Comparison of ENCODE assay signal across 25 cellular contexts in genomic region chr2:185793532-185794073, GRCh38. TPM values are rescaled to one million over a fixed set of nuclear protein-coding genes. Genes with fewer than 3 reads are reported as not detected.
"Had no signal": no experiment of that assay in that cellular context is flagged by ENCODE, and none has a peak within 500 bp of the region (broad histone marks: within the 10 kb centered on the region; RNA-seq: fewer than 3 reads in every experiment).

No MANE protein-coding gene starts in this region.

- H3K4me3 ChIP-seq: coronary artery, esophagus muscularis mucosa, heart right ventricle, left lung, psoas muscle, sigmoid colon, skin epidermis, spleen, thoracic aorta, tibial nerve, upper lobe of left lung had no signal

- DNase-seq: dermis blood vessel endothelial cell; effector memory CD4-positive, alpha-beta T cell; foreskin keratinocyte; glutamatergic neuron; heart right ventricle; hippocampal formation; left cardiac atrium; left lung; mesendoderm; midbrain; naive thymus-derived CD4-positive, alpha-beta T cell; nucleus accumbens; psoas muscle; right cardiac atrium; sigmoid colon; spleen; stimulated activated CD4-positive, alpha-beta T cell treated with anti-CD3 and anti-CD28 coated beads, Interleukin-4, amount 100 ng/mL, for 4 hours; stimulated activated naive CD8-positive, alpha-beta T cell treated with anti-CD3 and anti-CD28 coated beads, Interleukin-15, Interleukin-2, amounts not matched to agents 100 U/mL and 50 U/mL, for 24 hours; substantia nigra; upper lobe of left lung had no signal

- H3K27ac ChIP-seq: coronary artery, esophagus muscularis mucosa, foreskin keratinocyte, heart right ventricle, left lung, psoas muscle, sigmoid colon, skin epidermis, spleen, thoracic aorta, tibial nerve, upper lobe of left lung had no signal

- H3K36me3 ChIP-seq: esophagus muscularis mucosa, heart right ventricle, left lung, sigmoid colon, spleen, thoracic aorta, tibial nerve, upper lobe of left lung had no signal

- H3K9me3 ChIP-seq: esophagus muscularis mucosa, psoas muscle, sigmoid colon, thoracic aorta, tibial nerve, upper lobe of left lung had no signal

- H3K27me3 ChIP-seq: esophagus muscularis mucosa, foreskin keratinocyte, heart right ventricle, left lung, sigmoid colon, spleen, tibial nerve, upper lobe of left lung had no signal

RNA-seq across cellular contexts. Expression of gene FSIP2, which starts 55.0 kb away (rescaled TPM):
- polyA plus RNA-seq: foreskin keratinocyte; naive thymus-derived CD4-positive, alpha-beta T cell had no signal
